25 cellular contexts compared by ENCODE assay signal in the genomic region with DNA sequence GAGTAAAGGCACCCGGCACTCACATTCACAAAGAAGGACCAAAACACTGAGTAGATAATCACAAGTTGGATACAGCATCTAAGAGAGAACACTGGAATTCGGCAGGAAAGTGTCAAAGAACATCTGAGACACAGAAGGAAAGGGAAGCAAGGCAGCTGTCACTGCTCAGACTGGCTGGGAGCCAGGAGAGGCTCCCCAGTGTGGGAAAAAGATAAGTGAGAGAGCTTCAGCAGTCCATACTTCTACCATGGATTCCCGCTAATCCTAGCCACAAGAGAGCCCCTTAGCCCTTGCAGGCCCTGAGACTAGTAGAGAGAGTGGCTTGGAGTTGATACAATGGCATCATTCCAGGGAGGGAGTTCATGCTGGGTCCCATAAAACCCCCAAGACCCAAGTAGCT. TPM values are rescaled to one million over a fixed set of nuclear protein-coding genes. Genes with fewer than 3 reads are reported as not detected.
DNase-seq lines count a peak whose midpoint lies in the region; ATAC-seq, FAIRE-seq and TF ChIP-seq lines count a peak whose summit lies in the region.
"Had no signal": no experiment of that assay in that cellular context is flagged by ENCODE, and none has a peak within 500 bp of the region (broad histone marks: within the 10 kb centered on the region; RNA-seq: fewer than 3 reads in every experiment).

No MANE protein-coding gene starts in this region.

- H3K36me3 ChIP-seq in HepG2 (replicated peaks in 1 of 2; ENCODE audit: control insufficient read depth in 1 of 2, insufficient read depth in 2 of 2, low read length in 2 of 2) (no peaks in the 10 kb centered on the region), hepatocyte (replicated peaks; ENCODE audit: insufficient read depth, low read depth) (no peaks in the 10 kb centered on the region), testis (ENCODE audit: low read depth, missing control alignments) (no peaks in the 10 kb centered on the region)
- H3K36me3 ChIP-seq: gastrocnemius medialis, WERI-Rb-1 had no signal

- 91% methylated on average over 3 of the region's 3 CpGs for WGBS in HepG2 (ENCODE audit: low lambda C conversion rate)
- WGBS in hepatocyte (ENCODE audit: low lambda C conversion rate, missing lambda C conversion rate), result 60% methylated on average over 3 of the region's 3 CpGs
- WGBS in testis, 2 donors, result 43 to 65% methylated on average over 3 of the region's 3 CpGs

- H4K20me1 ChIP-seq in HepG2 (ENCODE audit: insufficient read depth, low read length) (no peaks in the 10 kb centered on the region), hepatocyte (ENCODE audit: insufficient read depth, poor library complexity, severe bottlenecking) (no peaks in the 10 kb centered on the region)

- TF ChIP-seq CTCF in HepG2 (CRISPR knock-in tag; IDR thresholded peaks at IDR 0.05) (no peak), hepatocyte (IDR thresholded peaks at IDR 0.05; ENCODE audit: poor library complexity) (no peak), testis (IDR thresholded peaks at IDR 0.05) (no peak)

- no peak for TF ChIP-seq RAD21 in HepG2 (CRISPR knock-in tag; IDR thresholded peaks at IDR 0.05)

- BruUV-seq in HepG2 (replicated peaks; lab: Mats Ljungman, UMichigan), result no TSS peak

- POLR2A ChIA-PET in HepG2 (lab: Yijun Ruan, JAX), result no interaction called here

- TF ChIP-seq POLR2A in erythroblast (IDR thresholded peaks at IDR 0.05; ENCODE audit: low read length), result no peak
- TF ChIP-seq POLR2A in HepG2 (IDR thresholded peaks at IDR 0.05; ENCODE audit: insufficient read depth in 1 of 2, low read depth in 2 of 2, low read length in 2 of 2), result no peak
- no peak for TF ChIP-seq POLR2A in testis (IDR thresholded peaks at IDR 0.05)

- H2AFZ ChIP-seq in HepG2 (ENCODE audit: low read length) (no peak overlapping the region), hepatocyte (no peak overlapping the region)
- H2AFZ ChIP-seq: parathyroid adenoma had no signal

- H3K4me1 ChIP-seq in HepG2 (ENCODE audit: insufficient read depth, low read length) (no peaks in the 10 kb centered on the region), hepatocyte (ENCODE audit: insufficient read depth) (no peaks in the 10 kb centered on the region), testis (no peaks in the 10 kb centered on the region)
- H3K4me1 ChIP-seq: gastrocnemius medialis, parathyroid adenoma had no signal

- no peaks in the 10 kb centered on the region for H3K79me2 ChIP-seq in HepG2 (ENCODE audit: insufficient read depth, low read length)
- H3K79me2 ChIP-seq in hepatocyte, result no peaks in the 10 kb centered on the region
- H3K79me2 ChIP-seq: parathyroid adenoma had no signal

- no peak overlapping the region for H3K9ac ChIP-seq in HepG2 (ENCODE audit: insufficient read depth, low read depth, low read length)
- H3K9ac ChIP-seq: KMS-11, parathyroid adenoma had no signal

- ATAC-seq in HepG2, result peak; percentile 23; the same call in 1 of the 3 replicates
- ATAC-seq in HG02981 (IDR thresholded peaks at IDR 0.05; ENCODE audit: unreplicated experiment), result no peak
- ATAC-seq: gastrocnemius medialis; naive thymus-derived CD4-positive, alpha-beta T cell had no signal

- no peaks in the 10 kb centered on the region for H3K27me3 ChIP-seq in HepG2 (ENCODE audit: control insufficient read depth in 1 of 2, insufficient read depth in 2 of 2, low read length in 2 of 2)
- no peaks in the 10 kb centered on the region for H3K27me3 ChIP-seq in hepatocyte
- no peaks in the 10 kb centered on the region for H3K27me3 ChIP-seq in testis
- H3K27me3 ChIP-seq: gastrocnemius medialis had no signal

- no peak overlapping the region for H3K27ac ChIP-seq in HepG2 (ENCODE audit: extremely low read length, insufficient read depth, low read length)
- H3K27ac ChIP-seq in hepatocyte, result no peak overlapping the region
- no peak overlapping the region for H3K27ac ChIP-seq in testis
- H3K27ac ChIP-seq: coronary artery, gastrocnemius medialis, KMS-11, parathyroid adenoma, WERI-Rb-1 had no signal

- no peaks in the 10 kb centered on the region for H3K9me2 ChIP-seq in hepatocyte (replicated peaks; ENCODE audit: insufficient read depth)

- no peak for FAIRE-seq in HepG2 (lab: Jason Lieb, UNC)
- FAIRE-seq: astrocyte, endothelial cell of umbilical vein, small intestine had no signal

- H3K9me3 ChIP-seq in HepG2 (ENCODE audit: low read length) (no peaks in the 10 kb centered on the region), hepatocyte (ENCODE audit: low read depth) (no peaks in the 10 kb centered on the region), testis (no peaks in the 10 kb centered on the region)
- H3K9me3 ChIP-seq: gastrocnemius medialis had no signal

- H3K4me2 ChIP-seq in HepG2 (ENCODE audit: low read depth, low read length), result no peak overlapping the region
- H3K4me2 ChIP-seq in hepatocyte, result no peak overlapping the region
- H3K4me2 ChIP-seq: KMS-11 had no signal

- CTCF ChIA-PET in HepG2 (lab: Yijun Ruan, JAX; ENCODE audit: low intra/inter-chr PET ratio, low total read pairs), result no interaction called here

- TF ChIP-seq EP300 in HepG2 (IDR thresholded peaks at IDR 0.05; ENCODE audit: low read depth in 2 of 2, low read length in 2 of 2), result no peak
- TF ChIP-seq EP300 in HepG2 (CRISPR knock-in tag; IDR thresholded peaks at IDR 0.05; ENCODE audit: borderline replicate concordance), result no peak

- in situ Hi-C loops in HepG2 (cut with HindIII; ENCODE audit: extremely low pct_ligation_motif_present, low pct_unique_long_range_greater_than_20kb), result no loop called here

- H3K4me3 ChIP-seq in HepG2 (replicated peaks in 1 of 3; ENCODE audit: insufficient read depth in 1 of 3, low read depth in 2 of 3, low read length in 3 of 3) (no peak overlapping the region), hepatocyte (no peak overlapping the region), testis (no peak overlapping the region)
- H3K4me3 ChIP-seq: coronary artery, gastrocnemius medialis, lung had no signal

- peak; percentile 40 for DNase-seq in EH (ENCODE audit: low read depth)
- peak; percentile 51 to 74 for DNase-seq in NCI-H524 (lab: John Stamatoyannopoulos, UW)
- DNase-seq in erythroblast (lab: John Stamatoyannopoulos, UW), result peak; percentile 4 to 6
- no peak for DNase-seq in HepG2 (ENCODE audit: low spot score)
- DNase-seq in iPS-NIHi7 (ENCODE audit: extremely low spot score), result no peak
- no peak for DNase-seq in hepatocyte (ENCODE audit: low spot score)
- no peak for DNase-seq in testis
- DNase-seq: activated CD4-positive, alpha-beta memory T cell treated with anti-CD3 and anti-CD28 coated beads, Interleukin-2, amount 10 ng/mL, durations not matched to agents 7 days and 5 days; activated naive CD4-positive, alpha-beta T cell treated with anti-CD3 and anti-CD28 coated beads, Interleukin-2, amount 10 ng/mL, durations not matched to agents 7 days and 5 days; activated T-cell treated with anti-CD3 and anti-CD28 coated beads, Interleukin-2, amount 50 U/mL, for 24 hours; EL; gastrocnemius medialis; HCEC 1CT; naive thymus-derived CD4-positive, alpha-beta T cell; small intestine; stimulated activated CD4-positive, alpha-beta T cell treated with anti-CD3 and anti-CD28 coated beads, Interleukin-4, amount 100 ng/mL, for 4 hours; SW 1271; WERI-Rb-1 had no signal

- intact Hi-C loops in HepG2 (cut with micrococcal nuclease; ENCODE audit: unreplicated experiment), result no loop called here
- intact Hi-C loops in testis (cut with DNase I; ENCODE audit: low total_unique reads), result no loop called here

TF ChIP-seq in HepG2, 621 proteins besides CTCF, POLR2A, EP300 and RAD21 (continues in another document):
- no peak for TF ChIP-seq ATF7 (IDR thresholded peaks at IDR 0.05)
- no peak for TF ChIP-seq ATF7 (CRISPR knock-in tag; IDR thresholded peaks at IDR 0.05)
- TF ChIP-seq ZNF777 (CRISPR knock-in tag; IDR thresholded peaks at IDR 0.05), result no peak
- no peak for TF ChIP-seq KLF11 (CRISPR knock-in tag; IDR thresholded peaks at IDR 0.05)
- TF ChIP-seq, protein P1, sequence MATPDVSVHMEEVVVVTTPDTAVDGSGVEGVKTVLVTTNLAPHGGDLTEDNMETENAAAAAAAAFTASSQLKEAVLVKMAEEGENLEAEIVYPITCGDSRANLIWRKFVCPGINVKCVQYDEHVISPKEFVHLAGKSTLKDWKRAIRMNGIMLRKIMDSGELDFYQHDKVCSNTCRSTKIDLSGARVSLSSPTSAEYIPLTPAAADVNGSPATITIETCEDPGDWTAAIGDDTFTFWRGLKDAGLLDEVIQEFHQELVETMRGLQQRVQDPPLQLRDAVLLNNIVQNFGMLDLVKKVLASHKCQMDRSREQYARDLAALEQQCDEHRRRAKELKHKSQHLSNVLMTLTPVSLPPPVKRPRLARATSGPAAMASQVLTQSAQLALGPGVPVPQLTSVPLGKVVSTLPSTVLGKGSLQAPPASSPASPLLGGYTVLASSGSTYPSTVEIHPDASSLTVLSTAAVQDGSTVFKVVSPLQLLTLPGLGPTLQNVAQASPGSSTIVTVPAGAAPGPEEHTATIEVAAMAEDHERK (CRISPR knock-in tag; IDR thresholded peaks at IDR 0.05; ENCODE audit: low read depth), result no peak
- no peak for TF ChIP-seq HNRNPUL1 (IDR thresholded peaks at IDR 0.05; ENCODE audit: low read depth, low read length)

RNA-seq across cellular contexts. Expression of a gene that starts 36.7 kb away (rescaled TPM):
- total RNA-seq in HepG2 (2016; rRNA removed; fragmentation: Illumina TruSeq; extraction: Trizol) (21.1 and 42.6 TPM in 2 replicates), hepatocyte (22.3 and 26.4 TPM in 2 replicates), testis (10 to 100 TPM; 10.3 to 13.8 TPM)
- 2.7 and 3.7 TPM in 2 replicates for total RNA-seq in HepG2 (2016; cell fraction: cytosol; rRNA removed; fragmentation: Illumina TruSeq; extraction: Trizol; ENCODE audit: low read depth)
- total RNA-seq in HepG2 (2016; cell fraction: insoluble cytoplasmic fraction; rRNA removed; fragmentation: Illumina TruSeq; extraction: Trizol), result 18.7 and 40.2 TPM in 2 replicates
- total RNA-seq in HepG2 (2016; cell fraction: membrane; rRNA removed; fragmentation: Illumina TruSeq; extraction: Trizol), result 4.1 and 6.2 TPM in 2 replicates
- total RNA-seq in HepG2 (2016; cell fraction: nucleus; rRNA removed; fragmentation: Illumina TruSeq; extraction: Trizol), result 45.7 and 53.7 TPM in 2 replicates
- polyA plus RNA-seq in HepG2 (2011; rRNA removed) (789 and 863 TPM in 2 replicates), hepatocyte (6.5 and 12.5 TPM in 2 replicates), testis (ENCODE audit: insufficient read depth, low read depth, low replicate concordance) (6.1 TPM)
- polyA plus RNA-seq in HepG2 (2011; cell fraction: cytosol; rRNA removed), result 278 and 600 TPM in 2 replicates
- 526 and 705 TPM in 2 replicates for polyA plus RNA-seq in HepG2 (2011; cell fraction: nucleus; rRNA removed)
- 608 and 681 TPM in 2 replicates for polyA plus RNA-seq in HepG2 (2012)
- polyA plus RNA-seq in HepG2 (2016; cell fraction: cytosol; fragmentation: Illumina TruSeq; extraction: Trizol; ENCODE audit: low read depth), result 1.5 and 2.7 TPM in 2 replicates
- polyA plus RNA-seq in HepG2 (2016; cell fraction: insoluble cytoplasmic fraction; fragmentation: Illumina TruSeq; extraction: Trizol; ENCODE audit: low read depth), result 11.2 and 15.8 TPM in 2 replicates
- polyA plus RNA-seq in HepG2 (2016; cell fraction: membrane; fragmentation: Illumina TruSeq; extraction: Trizol; ENCODE audit: low read depth), result 2.8 and 3.1 TPM in 2 replicates
- polyA plus RNA-seq in HepG2 (2016; cell fraction: nucleus; fragmentation: Illumina TruSeq; extraction: Trizol; ENCODE audit: insufficient read depth, low read depth), result 53.4 and 55.4 TPM in 2 replicates
- 0.56 and 444 TPM in 2 replicates for polyA minus RNA-seq in HepG2 (2011; rRNA and poly(A)+ RNA removed; ENCODE audit: low replicate concordance)
- polyA minus RNA-seq in HepG2 (2011; cell fraction: cytosol; rRNA and poly(A)+ RNA removed), result 644 and 1,215 TPM in 2 replicates
- 1,123 and 1,795 TPM in 2 replicates for polyA minus RNA-seq in HepG2 (2011; cell fraction: nucleus; rRNA and poly(A)+ RNA removed)
- total RNA-seq: activated CD4-positive, alpha-beta memory T cell treated with anti-CD3 and anti-CD28 coated beads, Interleukin-2, amount 10 ng/mL, durations not matched to agents 7 days and 5 days; endothelial cell of umbilical vein had no signal
- polyA plus RNA-seq: endothelial cell of umbilical vein had no signal

Comparison
In these comparisons a context has a peak if more than half of its experiments do, and no peak if none do; other contexts are left out.
1. DNase-seq: peak in EH (single experiment), NCI-H524 (2 of 2) and erythroblast (2 of 2); none in HepG2 (single experiment), iPS-NIHi7 (single experiment), hepatocyte (single experiment) and testis (single experiment).